ENCODE assay signal across 26 cellular contexts in genomic region chr7:50190772-50191171, GRCh38.
"Had no signal": no experiment of that assay in that cellular context is flagged by ENCODE, and none has a peak within 500 bp of the region (broad histone marks: within the 10 kb centered on the region; RNA-seq: fewer than 3 reads in every experiment).

No MANE protein-coding gene starts in this region.

- ATAC-seq: activated CD4-positive, alpha-beta T cell treated with anti-CD3 and anti-CD28 coated beads for 36 hours; activated CD4-positive, CD25-positive, alpha-beta regulatory T cell treated with anti-CD3 and anti-CD28 coated beads, Interleukin-2, amount 50 U/mL, for 24 hours; activated CD8-positive, alpha-beta T cell treated with anti-CD3 and anti-CD28 coated beads, Interleukin-2, amount 10 ng/mL, durations not matched to agents 7 days and 5 days; Right ventricle myocardium inferior; WTC11 had no signal

- H3K4me3 ChIP-seq: ascending aorta, PC-9 had no signal

- FAIRE-seq: RCC 7860, TTC549 had no signal

- H3K36me3 ChIP-seq: ascending aorta had no signal

- H3K27me3 ChIP-seq: ascending aorta had no signal

- DNase-seq: activated CD4-positive, alpha-beta T cell treated with anti-CD3 and anti-CD28 coated beads for 36 hours; activated CD4-positive, alpha-beta T cell treated with anti-CD3 and anti-CD28 coated beads, Interleukin-2, amount 10 ng/mL, durations not matched to agents 7 days and 5 days; activated CD4-positive, alpha-beta T cell treated with anti-CD3 and anti-CD28 coated beads, Interleukin-2, amount 50 U/mL, for 48 hours; activated CD8-positive, alpha-beta T cell treated with anti-CD3 and anti-CD28 coated beads, Interleukin-2, amount 10 ng/mL, durations not matched to agents 7 days and 5 days; activated gamma-delta T cell; activated naive CD4-positive, alpha-beta T cell treated with Interleukin-2 at 50 U/mL for 16 hours; activated naive CD8-positive, alpha-beta T cell treated with anti-CD3 and anti-CD28 coated beads, Interleukin-2, amount 10 ng/mL, durations not matched to agents 7 days and 5 days; activated T-cell treated with anti-CD3 and anti-CD28 coated beads, Interleukin-2, amount 50 U/mL, for 24 hours; amygdala; Karpas-422; KBM-7; NCI-H1105; NCI-H1417 treated with DMSO at 0.1 percent for 48 hours; NCI-H187 treated with DMSO at 0.1 percent for 48 hours; NCI-H2081; NCI-H2171 treated with DMSO at 0.1 percent for 48 hours; NCI-H2227 treated with DMSO at 0.1 percent for 48 hours; NCI-H524 treated with DMSO at 0.1 percent for 48 hours; PC-9; SW 1271 had no signal
